ENCODE assay signal across 8 cellular contexts in genomic region chr6:159970659-159971063, GRCh38. TPM values are rescaled to one million over a fixed set of nuclear protein-coding genes. Genes with fewer than 3 reads are reported as not detected.
DNase-seq lines count a peak whose midpoint lies in the region; ATAC-seq, FAIRE-seq and TF ChIP-seq lines count a peak whose summit lies in the region.

No MANE protein-coding gene starts in this region.

- POLR2A ChIA-PET in activated CD8-positive, alpha-beta T cell treated with anti-CD3 and anti-CD28 coated beads, Interleukin-2, amount 10 ng/mL, durations not matched to agents 7 days and 5 days (lab: Charles Lee), result interaction anchor here (1.2 to 4.9 kb wide), 3 partner anchors 10 to 45 kb away, joined by 5 to 69 read pairs (median 16); no protein-coding TSS in a partner anchor

- DNase-seq in activated CD8-positive, alpha-beta memory T cell treated with anti-CD3 and anti-CD28 coated beads, Interleukin-2, amount 10 ng/mL, durations not matched to agents 7 days and 5 days, result no peak
- no peak for DNase-seq in activated CD8-positive, alpha-beta memory T cell treated with anti-CD3 and anti-CD28 coated beads, Interleukin-2, amount 50 U/mL, for 48 hours
- DNase-seq in activated CD8-positive, alpha-beta T cell treated with anti-CD3 and anti-CD28 coated beads, Interleukin-2, amount 10 ng/mL, durations not matched to agents 7 days and 5 days, result no peak
- DNase-seq in keratinocyte (ENCODE audit: low read depth, low spot score) (no peak), suprapubic skin (ENCODE audit: low spot score in 2 of 2) (peak in 1 of 2 donors; percentile 58), hepatic stellate cell (ENCODE audit: low spot score) (no peak), NCI-H1105 treated with DMSO at 0.1 percent for 48 hours (lab: John Stamatoyannopoulos, UW) (no peak), epidermal melanocyte (ENCODE audit: insufficient read length, low spot score) (no peak)

- peak overlapping the region; percentile 92 for H3K9ac ChIP-seq in keratinocyte (ENCODE audit: control insufficient read depth, extremely low read depth, insufficient read depth, low read length)

- 84% methylated on average over 18 of the region's 18 CpGs for WGBS in suprapubic skin

- dilution Hi-C loops in keratinocyte (cut with MboI; ENCODE audit: extremely low pct_ligation_motif_present, low sequenced_read_pairs), result no loop called here

- no peak for ATAC-seq in activated CD8-positive, alpha-beta memory T cell treated with anti-CD3 and anti-CD28 coated beads, Interleukin-2, amount 10 ng/mL, durations not matched to agents 7 days and 5 days
- no peak for ATAC-seq in activated CD8-positive, alpha-beta T cell treated with anti-CD3 and anti-CD28 coated beads, Interleukin-2, amount 10 ng/mL, durations not matched to agents 7 days and 5 days

- peaks cover 10% of the 10 kb centered on the region for H3K36me3 Mint-ChIP-seq in activated CD8-positive, alpha-beta memory T cell treated with anti-CD3 and anti-CD28 coated beads, Interleukin-2, amount 10 ng/mL, durations not matched to agents 7 days and 5 days
- peaks cover 22% of the 10 kb centered on the region for H3K36me3 Mint-ChIP-seq in activated CD8-positive, alpha-beta T cell treated with anti-CD3 and anti-CD28 coated beads, Interleukin-2, amount 10 ng/mL, durations not matched to agents 7 days and 5 days (ENCODE audit: low read depth)

- peaks cover 64% of the 10 kb centered on the region for H3K4me1 Mint-ChIP-seq in activated CD8-positive, alpha-beta memory T cell treated with anti-CD3 and anti-CD28 coated beads, Interleukin-2, amount 10 ng/mL, durations not matched to agents 7 days and 5 days
- H3K4me1 Mint-ChIP-seq in activated CD8-positive, alpha-beta T cell treated with anti-CD3 and anti-CD28 coated beads, Interleukin-2, amount 10 ng/mL, durations not matched to agents 7 days and 5 days (ENCODE audit: low read depth), result peaks cover 60% of the 10 kb centered on the region

- no peaks in the 10 kb centered on the region for H3K9me3 Mint-ChIP-seq in activated CD8-positive, alpha-beta memory T cell treated with anti-CD3 and anti-CD28 coated beads, Interleukin-2, amount 10 ng/mL, durations not matched to agents 7 days and 5 days (ENCODE audit: low read depth)
- no peaks in the 10 kb centered on the region for H3K9me3 Mint-ChIP-seq in activated CD8-positive, alpha-beta T cell treated with anti-CD3 and anti-CD28 coated beads, Interleukin-2, amount 10 ng/mL, durations not matched to agents 7 days and 5 days (ENCODE audit: insufficient read depth)

- peaks cover 60% of the 10 kb centered on the region for H3K79me2 ChIP-seq in keratinocyte (ENCODE audit: control insufficient read depth, insufficient read depth, low read length)

- no peak overlapping the region for H2AFZ ChIP-seq in keratinocyte (ENCODE audit: control insufficient read depth, low read length)

- H3K4me3 Mint-ChIP-seq in activated CD8-positive, alpha-beta memory T cell treated with anti-CD3 and anti-CD28 coated beads, Interleukin-2, amount 10 ng/mL, durations not matched to agents 7 days and 5 days, result peak overlapping the region; percentile 92
- peak overlapping the region; percentile 92 for H3K4me3 Mint-ChIP-seq in activated CD8-positive, alpha-beta T cell treated with anti-CD3 and anti-CD28 coated beads, Interleukin-2, amount 10 ng/mL, durations not matched to agents 7 days and 5 days

- H3K27me3 ChIP-seq in keratinocyte (ENCODE audit: control insufficient read depth, extremely low read depth, insufficient read depth, low read length) (no peaks in the 10 kb centered on the region), suprapubic skin (no peaks in the 10 kb centered on the region)

- peaks cover 12% of the 10 kb centered on the region for H4K20me1 ChIP-seq in keratinocyte (ENCODE audit: control insufficient read depth, extremely low read depth, insufficient read depth, low read length)

- TF ChIP-seq CTCF in keratinocyte (optimal IDR thresholded peaks at IDR 0.05 in 1 of 3, IDR thresholded peaks at IDR 0.05 in 1 of 3, conservative IDR thresholded peaks at IDR 0.05 in 1 of 3; ENCODE audit: extremely low read depth in 1 of 3, insufficient read depth in 2 of 3, low read length in 3 of 3), result no peak
- no peak for TF ChIP-seq CTCF in suprapubic skin (IDR thresholded peaks at IDR 0.05)

- peak overlapping the region; percentile 94 for H3K4me2 ChIP-seq in keratinocyte (ENCODE audit: control insufficient read depth, extremely low read depth, insufficient read depth, low read depth, low read length)

- H3K36me3 ChIP-seq in keratinocyte (ENCODE audit: control insufficient read depth in 2 of 2, extremely low read depth in 1 of 2, insufficient read depth in 2 of 2, low read length in 2 of 2) (peaks cover 0 to 5% of the 10 kb centered on the region in 2 experiments), suprapubic skin (no peaks in the 10 kb centered on the region)

- no peak for TF ChIP-seq EP300 in suprapubic skin (IDR thresholded peaks at IDR 0.05)

- H3K27ac ChIP-seq in keratinocyte (ENCODE audit: control insufficient read depth, insufficient read depth, low read length), result peak overlapping the region; percentile 79
- H3K27ac ChIP-seq in suprapubic skin, result no peak overlapping the region

- peak overlapping the region; percentile 93 for H3K27ac Mint-ChIP-seq in activated CD8-positive, alpha-beta memory T cell treated with anti-CD3 and anti-CD28 coated beads, Interleukin-2, amount 10 ng/mL, durations not matched to agents 7 days and 5 days
- no peak overlapping the region for H3K27ac Mint-ChIP-seq in activated CD8-positive, alpha-beta T cell treated with anti-CD3 and anti-CD28 coated beads, Interleukin-2, amount 10 ng/mL, durations not matched to agents 7 days and 5 days

- no peak for FAIRE-seq in keratinocyte (lab: Jason Lieb, UNC)

- peaks cover 3% of the 10 kb centered on the region for H3K9me1 ChIP-seq in keratinocyte (ENCODE audit: control insufficient read depth, extremely low read depth, insufficient read depth, low read length)

- TF ChIP-seq POLR2A in suprapubic skin (IDR thresholded peaks at IDR 0.05), result no peak

- H3K4me3 ChIP-seq in keratinocyte (ENCODE audit: control insufficient read depth in 2 of 3, extremely low read depth in 1 of 3, insufficient read depth in 2 of 3, low read depth in 1 of 3, low read length in 3 of 3) (peak overlapping the region; percentile 73 to 81 (median 77)), suprapubic skin (peak overlapping the region; percentile 97)

- H3K9me3 ChIP-seq in keratinocyte (ENCODE audit: control insufficient read depth, low read depth, low read length) (no peaks in the 10 kb centered on the region), suprapubic skin (no peaks in the 10 kb centered on the region)

- H3K27me3 Mint-ChIP-seq in activated CD8-positive, alpha-beta memory T cell treated with anti-CD3 and anti-CD28 coated beads, Interleukin-2, amount 10 ng/mL, durations not matched to agents 7 days and 5 days, result peaks cover 13% of the 10 kb centered on the region
- H3K27me3 Mint-ChIP-seq in activated CD8-positive, alpha-beta T cell treated with anti-CD3 and anti-CD28 coated beads, Interleukin-2, amount 10 ng/mL, durations not matched to agents 7 days and 5 days (ENCODE audit: low read depth), result peaks cover 8% of the 10 kb centered on the region

- CTCF ChIA-PET in activated CD8-positive, alpha-beta memory T cell treated with anti-CD3 and anti-CD28 coated beads, Interleukin-2, amount 10 ng/mL, durations not matched to agents 7 days and 5 days (lab: Charles Lee), result interaction anchor here (0.7 to 1.7 kb wide), 3 partner anchors 8 to 245 kb away, joined by 3 to 5 read pairs (median 3); no protein-coding TSS in a partner anchor
- CTCF ChIA-PET in activated CD8-positive, alpha-beta T cell treated with anti-CD3 and anti-CD28 coated beads, Interleukin-2, amount 10 ng/mL, durations not matched to agents 7 days and 5 days (lab: Charles Lee), result interaction anchor here (1.3 kb wide), 1 partner anchor 9 kb away, joined by 4 read pairs; no protein-coding TSS in a partner anchor

- H3K4me1 ChIP-seq in keratinocyte (ENCODE audit: control insufficient read depth, extremely low read depth, insufficient read depth, low read length), result peaks cover 50% of the 10 kb centered on the region
- peaks cover 38% of the 10 kb centered on the region for H3K4me1 ChIP-seq in suprapubic skin

RNA-seq across cellular contexts. Expression of gene IGF2R, which starts 1.8 kb away (rescaled TPM):
- total RNA-seq in activated CD8-positive, alpha-beta memory T cell treated with anti-CD3 and anti-CD28 coated beads, Interleukin-2, amount 10 ng/mL, durations not matched to agents 7 days and 5 days, result 10 to 100 TPM; 74.5 to 83.1 TPM
- total RNA-seq in activated CD8-positive, alpha-beta T cell treated with anti-CD3 and anti-CD28 coated beads, Interleukin-2, amount 10 ng/mL, durations not matched to agents 7 days and 5 days, result 10 to 100 TPM; 57.4 to 59.8 TPM
- 25.3 to 40.9 TPM (median 39.7 TPM) in 3 replicates for polyA plus RNA-seq in keratinocyte
- polyA plus RNA-seq in keratinocyte (2011; ENCODE audit: low read depth), result 101 TPM
- polyA plus RNA-seq in keratinocyte (2011; cell fraction: cytosol; rRNA removed), result 14.2 and 14.8 TPM in 2 replicates
- polyA plus RNA-seq in keratinocyte (2011; cell fraction: nucleus; rRNA removed), result 184 and 194 TPM in 2 replicates
- 48.6 and 61.8 TPM in 2 replicates for polyA plus RNA-seq in keratinocyte (2012; ENCODE audit: low replicate concordance)
- polyA minus RNA-seq in keratinocyte, result 105 to 258 TPM (median 147 TPM) in 3 replicates
- polyA minus RNA-seq in keratinocyte (2011; cell fraction: cytosol; rRNA and poly(A)+ RNA removed), result 54.7 TPM
- polyA minus RNA-seq in keratinocyte (2011; cell fraction: nucleus; rRNA and poly(A)+ RNA removed), result 547 and 879 TPM in 2 replicates
- total RNA-seq in suprapubic skin, result 100 to 1,000 TPM in 1 of 4 donors, 10 to 100 TPM in 3; 58.2 to 137 (median 90.6) TPM
